8 cellular contexts compared by ENCODE assay signal in genomic region chr16:9091867-9092281, GRCh38. TPM values are rescaled to one million over a fixed set of nuclear protein-coding genes. Genes with fewer than 3 reads are reported as not detected.
DNase-seq lines count a peak whose midpoint lies in the region; ATAC-seq and TF ChIP-seq lines count a peak whose summit lies in the region.

No MANE protein-coding gene starts in this region.

- TF ChIP-seq CTCF in GM12865 (IDR thresholded peaks at IDR 0.05; ENCODE audit: insufficient read depth, low read depth, low read length, missing control alignments), result no peak
- no peak for TF ChIP-seq CTCF in GM23338 (conservative IDR thresholded peaks at IDR 0.05; ENCODE audit: low read depth in 2 of 2)
- no peak for TF ChIP-seq CTCF in MM.1S (IDR thresholded peaks at IDR 0.05; ENCODE audit: low read length)

- H3K27ac ChIP-seq in GM23338 (ENCODE audit: low read depth) (no peak overlapping the region), MM.1S (ENCODE audit: low read length) (peak overlapping the region; percentile 68)

- H3K79me2 ChIP-seq in GM23338 (replicated peaks; ENCODE audit: insufficient read depth) (peaks cover 49% of the 10 kb centered on the region), MM.1S (ENCODE audit: low read length) (peaks cover 54% of the 10 kb centered on the region)

- H3K36me3 Mint-ChIP-seq in GM23338 (ENCODE audit: low read depth), result peaks cover 38% of the 10 kb centered on the region

- H3F3A ChIP-seq in GM23338 (replicated peaks; ENCODE audit: low read depth), result peaks cover 3% of the 10 kb centered on the region; the same call in 1 of the 2 replicates
- H3F3A ChIP-seq in MM.1S (ENCODE audit: insufficient read depth, low read length), result peaks cover 19% of the 10 kb centered on the region

- ATAC-seq in GM23338 (no peak), Right ventricle myocardium superior (ENCODE audit: poor library complexity) (peak; percentile 4)

- H3K9me3 ChIP-seq in MM.1S (replicated peaks; ENCODE audit: insufficient read depth, low read length), result no peaks in the 10 kb centered on the region

- peaks cover 34% of the 10 kb centered on the region for H3K4me1 ChIP-seq in GM23338 (ENCODE audit: insufficient read depth)
- peaks cover 21% of the 10 kb centered on the region for H3K4me1 ChIP-seq in MM.1S (ENCODE audit: low read length)

- H2AFZ ChIP-seq in GM23338 (no peak overlapping the region), MM.1S (ENCODE audit: low read length) (no peak overlapping the region)

- H3K4me3 ChIP-seq in GM12865 (ENCODE audit: low read depth, low read length) (peak overlapping the region; percentile 67), GM23338 (peak overlapping the region; percentile 95), MM.1S (ENCODE audit: low read length) (peak overlapping the region; percentile 74)

- no peaks in the 10 kb centered on the region for H3K9me2 ChIP-seq in GM23338 (ENCODE audit: insufficient read depth)
- H3K9me2 ChIP-seq in MM.1S (replicated peaks; ENCODE audit: insufficient read depth, low read length), result no peaks in the 10 kb centered on the region

- H3K27ac Mint-ChIP-seq in GM23338, result no peak overlapping the region

- DNase-seq in GM12865 (ENCODE audit: low read depth) (peak; percentile 55), GM23338 (ENCODE audit: low spot score) (no peak), MM.1S (peak; percentile 25), activated gamma-delta T cell treated with Interleukin-2 at 50 U/mL for 16 hours (peak; percentile 20), Right ventricle myocardium superior (peak; percentile 72), posterior vena cava (ENCODE audit: low spot score) (peak; percentile 89), foreskin melanocyte (no peak), GDM1 (lab: John Stamatoyannopoulos, UW) (no peak)

- peaks cover 20% of the 10 kb centered on the region for H3K27me3 Mint-ChIP-seq in GM23338 (ENCODE audit: insufficient read depth, low read depth, poor library complexity)

- H4K20me1 ChIP-seq in GM23338 (replicated peaks; ENCODE audit: insufficient read depth), result peaks cover 41% of the 10 kb centered on the region
- peaks cover 37% of the 10 kb centered on the region for H4K20me1 ChIP-seq in MM.1S (ENCODE audit: insufficient read depth, low read length)

- intact Hi-C loops in Right ventricle myocardium superior (cut with DNase I) (no loop called here), posterior vena cava (cut with DNase I) (loop anchor here in 1 of 2 donors (10.0 kb wide), 1 partner anchor 127 kb away; the partner anchor contains the start of gene USP7)

- peaks cover 3% of the 10 kb centered on the region; the same call in 1 of the 3 replicates for H3K9me3 Mint-ChIP-seq in GM23338

- H3K27me3 ChIP-seq in GM23338 (ENCODE audit: insufficient read depth) (no peaks in the 10 kb centered on the region), MM.1S (replicated peaks; ENCODE audit: insufficient read depth, low read length) (no peaks in the 10 kb centered on the region)

- H3K4me1 Mint-ChIP-seq in GM23338, result peaks cover 26% of the 10 kb centered on the region

- peak overlapping the region; percentile 91 for H3K9ac ChIP-seq in MM.1S (ENCODE audit: low read length)

- peak overlapping the region; percentile 80; the same call in 2 of the 3 replicates for H3K4me3 Mint-ChIP-seq in GM23338

- peak overlapping the region; percentile 76 for H3K4me2 ChIP-seq in GM23338
- H3K4me2 ChIP-seq in MM.1S (ENCODE audit: low read depth, low read length), result peak overlapping the region; percentile 31; the same call in 1 of the 2 replicates

- H3K36me3 ChIP-seq in GM23338 (ENCODE audit: insufficient read depth) (peaks cover 7% of the 10 kb centered on the region), MM.1S (replicated peaks; ENCODE audit: insufficient read depth, low read length) (peaks cover 10% of the 10 kb centered on the region; the same call in 1 of the 2 replicates)

TF ChIP-seq in GM23338, 12 proteins besides CTCF, POLR2A, EP300 and RAD21:
- TF ChIP-seq ZNF114 (CRISPR knock-in tag; IDR thresholded peaks at IDR 0.05) (no peak), EZH2 (IDR thresholded peaks at IDR 0.05; ENCODE audit: low read depth, unreplicated experiment) (no peak), REST (IDR thresholded peaks at IDR 0.05; ENCODE audit: unreplicated experiment) (no peak), EZH2phosphoT487 (IDR thresholded peaks at IDR 0.05; ENCODE audit: unreplicated experiment) (no peak), JUNB (IDR thresholded peaks at IDR 0.05; ENCODE audit: unreplicated experiment) (no peak), NANOG (IDR thresholded peaks at IDR 0.05; ENCODE audit: borderline replicate concordance) (no peak), CREB1 (CRISPR knock-in tag; IDR thresholded peaks at IDR 0.05; ENCODE audit: low read depth) (no peak), ETS1 (IDR thresholded peaks at IDR 0.05) (no peak)
TF ChIP-seq in GM23338: peak in this region for 0.

RNA-seq across cellular contexts. Expression of gene HAPSTR1, which starts 0.4 kb away (rescaled TPM):
- total RNA-seq in GM23338 (2014; rRNA removed; shearing (Covaris generic)), result 66.0 and 66.3 TPM in 2 replicates
- polyA plus RNA-seq in GM23338 (2016; fragmentation: Nextera tagmentation; extraction: Ambion mirVana), result 8.1 and 9.5 TPM in 2 replicates
- total RNA-seq in Right ventricle myocardium superior (51.7 TPM), posterior vena cava (10 to 100 TPM; 63.9 to 65.7 TPM)

Comparison
In these comparisons a context has a peak if more than half of its experiments do, and no peak if none do; other contexts are left out.
1. DNase-seq: peak in GM12865 (single experiment), MM.1S (single experiment), activated gamma-delta T cell treated with Interleukin-2 at 50 U/mL for 16 hours (single experiment), Right ventricle myocardium superior (single experiment) and posterior vena cava (single experiment); none in GM23338 (single experiment), foreskin melanocyte (single experiment) and GDM1 (single experiment).
2. Peak in every context shown above with its lines, with median percentiles within 50 percentile points of each other: H3K4me3 ChIP-seq.